ENCODE assay signal across 12 cellular contexts in genomic region chr12:89721291-89721987, GRCh38. TPM values are rescaled to one million over a fixed set of nuclear protein-coding genes. Genes with fewer than 3 reads are reported as not detected.
DNase-seq lines count a peak whose midpoint lies in the region; ATAC-seq and TF ChIP-seq lines count a peak whose summit lies in the region.
"Had no signal": no experiment of that assay in that cellular context is flagged by ENCODE, and none has a peak within 500 bp of the region (broad histone marks: within the 10 kb centered on the region; RNA-seq: fewer than 3 reads in every experiment).

No MANE protein-coding gene starts in this region.

- H3K79me2 ChIP-seq in SK-N-SH (ENCODE audit: insufficient read depth): no peaks in the 10 kb centered on the region

- H4K20me1 ChIP-seq in SK-N-SH (ENCODE audit: insufficient read depth): no peaks in the 10 kb centered on the region

- in situ Hi-C loops in GM13976 (cut with MboI; ENCODE audit: low sequenced_read_pairs, unreplicated experiment): no loop called here

- no peak overlapping the region for H3K27ac ChIP-seq in SK-N-SH (ENCODE audit: low read depth in 2 of 2, low read length in 1 of 2)
- H3K27ac ChIP-seq: HL-60, prostate gland had no signal

- DNase-seq in GM13976 (ENCODE audit: low spot score): peak; percentile 68
- DNase-seq in UCSD-AML1 (lab: John Stamatoyannopoulos, UW; ENCODE audit: unreplicated experiment): peak; percentile 9
- DNase-seq in NCI-H187 (lab: John Stamatoyannopoulos, UW): no peak
- no peak for DNase-seq in SK-N-SH
- DNase-seq in SHP77 (lab: John Stamatoyannopoulos, UW): no peak
- DNase-seq in AG08395 (ENCODE audit: low spot score): no peak
- DNase-seq: CD4-positive, CD25-positive, alpha-beta regulatory T cell; NCI-H748 treated with DMSO at 0.1 percent for 48 hours had no signal

- POLR2A ChIA-PET in SK-N-SH (lab: Yijun Ruan, JAX): interaction anchor here (1.9 kb wide), 1 partner anchor 12 kb away, joined by 6 read pairs; no protein-coding TSS in a partner anchor

- CTCF ChIA-PET in SK-N-SH (lab: Yijun Ruan, JAX): no interaction called here

- TF ChIP-seq CTCF in GM13976 (IDR thresholded peaks at IDR 0.05; ENCODE audit: borderline replicate concordance, control extremely low read depth, extremely low read depth, insufficient read depth, missing control alignments) (no peak), SK-N-SH (IDR thresholded peaks at IDR 0.05) (no peak)

- H3K9ac ChIP-seq in SK-N-SH: no peak overlapping the region

- TF ChIP-seq EP300 in SK-N-SH (IDR thresholded peaks at IDR 0.05; ENCODE audit: borderline replicate concordance in 1 of 2, low read depth in 1 of 2, low read length in 1 of 2): no peak

- no peaks in the 10 kb centered on the region for H3K36me3 ChIP-seq in SK-N-SH (replicated peaks in 1 of 2; ENCODE audit: control insufficient read depth in 1 of 2, insufficient read depth in 2 of 2, low read length in 1 of 2)
- H3K36me3 ChIP-seq: prostate gland had no signal

- no peak overlapping the region for H3K4me2 ChIP-seq in SK-N-SH

- ATAC-seq in GM21423 (IDR thresholded peaks at IDR 0.05; ENCODE audit: unreplicated experiment) (peak; percentile 94), HG03175 (IDR thresholded peaks at IDR 0.05; ENCODE audit: unreplicated experiment) (peak; percentile 97)

- H2AFZ ChIP-seq in SK-N-SH (ENCODE audit: low read depth): no peak overlapping the region

- H3K27me3 ChIP-seq in SK-N-SH (ENCODE audit: insufficient read depth): no peaks in the 10 kb centered on the region

- WGBS in SK-N-SH (ENCODE audit: low lambda C conversion rate): 78% methylated on average over 8 of the region's 8 CpGs

- no peak for TF ChIP-seq RAD21 in SK-N-SH (IDR thresholded peaks at IDR 0.05; ENCODE audit: low read length)

- H3K9me2 ChIP-seq in SK-N-SH: no peaks in the 10 kb centered on the region

- no peak overlapping the region for H3K4me3 ChIP-seq in SK-N-SH (ENCODE audit: low read depth in 2 of 2, low read length in 1 of 2)
- H3K4me3 ChIP-seq: prostate gland had no signal

- H3K9me3 ChIP-seq in SK-N-SH: no peaks in the 10 kb centered on the region
- H3K9me3 ChIP-seq: prostate gland had no signal

- no peaks in the 10 kb centered on the region for H3F3A ChIP-seq in SK-N-SH (replicated peaks; ENCODE audit: insufficient read depth)

- no peaks in the 10 kb centered on the region for H3K4me1 ChIP-seq in SK-N-SH (ENCODE audit: control insufficient read depth in 1 of 2, insufficient read depth in 2 of 2, low read depth in 1 of 2, low read length in 1 of 2)
- H3K4me1 ChIP-seq: prostate gland had no signal

TF ChIP-seq in SK-N-SH, 30 proteins besides CTCF, POLR2A, EP300 and RAD21:
- TF ChIP-seq GATA2 (CRISPR knock-in tag; IDR thresholded peaks at IDR 0.05) (no peak), FOXM1 (IDR thresholded peaks at IDR 0.05; ENCODE audit: low read depth) (no peak), POLR2AphosphoS5 (IDR thresholded peaks at IDR 0.05; ENCODE audit: low read depth, low read length) (no peak), GABPA (IDR thresholded peaks at IDR 0.05; ENCODE audit: low read depth) (no peak)

RNA-seq across cellular contexts. Expression of gene ATP2B1, which starts 12.8 kb away (rescaled TPM):
- polyA plus RNA-seq in SK-N-SH (2012; rRNA removed): 2.9 and 4.3 TPM in 2 replicates
- 4.8 and 6.1 TPM in 2 replicates for polyA plus RNA-seq in SK-N-SH (2012; cell fraction: cytosol; rRNA removed)
- 10.1 and 10.3 TPM in 2 replicates for polyA plus RNA-seq in SK-N-SH (2012; cell fraction: nucleus; rRNA removed)

Comparison
In these comparisons a context has a peak if more than half of its experiments do, and no peak if none do; other contexts are left out.
1. DNase-seq: peak in GM13976 (single experiment) and UCSD-AML1 (single experiment); none in NCI-H187 (0 of 2), SK-N-SH (single experiment), SHP77 (0 of 2) and AG08395 (single experiment).